In the genomic region with DNA sequence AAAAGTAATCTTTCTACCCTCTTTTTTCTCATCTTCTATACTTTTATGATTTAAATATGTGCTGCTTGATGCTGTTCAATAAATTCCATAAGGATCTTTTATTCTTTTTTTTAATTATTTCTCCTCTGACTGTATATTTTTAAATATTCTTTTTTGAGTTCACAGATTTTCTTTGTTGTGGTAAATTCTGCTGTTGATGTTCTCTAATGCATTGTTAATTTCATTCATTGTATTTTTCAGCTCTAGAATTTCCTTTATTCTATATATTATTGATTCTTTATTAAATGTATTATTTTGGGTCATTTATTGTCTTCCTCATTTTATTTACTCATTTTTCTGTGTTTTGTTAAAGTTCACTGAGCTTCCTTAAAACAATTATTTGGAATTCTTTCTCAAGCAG, we compare ENCODE assay signal across 31 cellular contexts.
"Had no signal": no experiment of that assay in that cellular context is flagged by ENCODE, and none has a peak within 500 bp of the region (broad histone marks: within the 10 kb centered on the region; RNA-seq: fewer than 3 reads in every experiment).

No MANE protein-coding gene starts in this region.

- H3K4me1 Mint-ChIP-seq: activated CD8-positive, alpha-beta memory T cell treated with anti-CD3 and anti-CD28 coated beads, Interleukin-2, amount 10 ng/mL, durations not matched to agents 7 days and 5 days; activated naive CD4-positive, alpha-beta T cell treated with anti-CD3 and anti-CD28 coated beads, Interleukin-2, amount 50 U/mL, for 24 hours; activated naive CD8-positive, alpha-beta T cell treated with anti-CD3 and anti-CD28 coated beads for 36 hours; activated naive CD8-positive, alpha-beta T cell treated with anti-CD3 and anti-CD28 coated beads, Interleukin-2, amount 50 U/mL, for 24 hours; T-cell; T-helper 17 cell; WTC11 had no signal

- H3K4me3 Mint-ChIP-seq: activated CD4-positive, alpha-beta memory T cell treated with anti-CD3 and anti-CD28 coated beads for 36 hours; activated CD8-positive, alpha-beta memory T cell treated with anti-CD3 and anti-CD28 coated beads, Interleukin-2, amount 10 ng/mL, durations not matched to agents 7 days and 5 days; activated CD8-positive, alpha-beta T cell treated with anti-CD3 and anti-CD28 coated beads, Interleukin-2, amount 10 ng/mL, durations not matched to agents 7 days and 5 days; activated naive CD4-positive, alpha-beta T cell treated with anti-CD3 and anti-CD28 coated beads for 36 hours; activated naive CD4-positive, alpha-beta T cell treated with anti-CD3 and anti-CD28 coated beads, Interleukin-2, amount 50 U/mL, for 24 hours; activated naive CD8-positive, alpha-beta T cell treated with anti-CD3 and anti-CD28 coated beads for 36 hours; activated naive CD8-positive, alpha-beta T cell treated with anti-CD3 and anti-CD28 coated beads, Interleukin-2, amount 50 U/mL, for 24 hours; activated T-helper 1 cell treated with anti-CD3 and anti-CD28 coated beads, Interleukin-12 subunit alpha, Interleukin-12 subunit beta, Interleukin-2, Interleukin-4 antibody, amounts not matched to agents 30 ng/mL and 10 ng/mL and 1 ng/mL, durations not matched to agents 14 hours and 24 hours and 36 hours; effector memory CD8-positive, alpha-beta T cell; T-cell; T-helper 17 cell; T-helper 2 cell treated with Interferon-gamma antibody and Interleukin-4, amounts not matched to agents 5 μg/mL and 100 μg/mL, for 36 hours; WTC11 had no signal

- DNase-seq: activated CD4-positive, alpha-beta memory T cell treated with anti-CD3 and anti-CD28 coated beads for 36 hours; activated CD4-positive, alpha-beta T cell treated with anti-CD3 and anti-CD28 coated beads for 48 hours; activated CD8-positive, alpha-beta memory T cell treated with anti-CD3 and anti-CD28 coated beads, Interleukin-2, amount 10 ng/mL, durations not matched to agents 7 days and 5 days; activated CD8-positive, alpha-beta memory T cell treated with anti-CD3 and anti-CD28 coated beads, Interleukin-2, amount 50 U/mL, for 4 hours; activated CD8-positive, alpha-beta T cell treated with anti-CD3 and anti-CD28 coated beads, Interleukin-2, amount 10 ng/mL, durations not matched to agents 7 days and 5 days; activated effector memory CD4-positive, alpha-beta T cell treated with anti-CD3 and anti-CD28 coated beads, Interleukin-2, amount 50 U/mL, for 16 hours; activated naive CD4-positive, alpha-beta T cell treated with anti-CD3 and anti-CD28 coated beads for 36 hours; activated naive CD8-positive, alpha-beta T cell treated with anti-CD3 and anti-CD28 coated beads for 36 hours; activated naive CD8-positive, alpha-beta T cell treated with anti-CD3 and anti-CD28 coated beads, Interleukin-2, amount 50 U/mL, for 24 hours; activated T-cell treated with anti-CD3 and anti-CD28 coated beads, Interleukin-2, amount 50 U/mL, for 1 hour; activated T-cell treated with anti-CD3 and anti-CD28 coated beads, Interleukin-2, amount 50 U/mL, for 48 hours; adrenal gland; amygdala; aorta; body of pancreas; caudate nucleus; colonic mucosa; effector memory CD8-positive, alpha-beta T cell; erythroblast; foreskin keratinocyte; gastrocnemius medialis; glutamatergic neuron; heart left ventricle; T-cell; T-helper 17 cell; T1000 had no signal

- H3K27ac Mint-ChIP-seq: activated CD4-positive, alpha-beta memory T cell treated with anti-CD3 and anti-CD28 coated beads for 36 hours; activated CD8-positive, alpha-beta memory T cell treated with anti-CD3 and anti-CD28 coated beads, Interleukin-2, amount 10 ng/mL, durations not matched to agents 7 days and 5 days; activated CD8-positive, alpha-beta T cell treated with anti-CD3 and anti-CD28 coated beads, Interleukin-2, amount 10 ng/mL, durations not matched to agents 7 days and 5 days; activated naive CD4-positive, alpha-beta T cell treated with anti-CD3 and anti-CD28 coated beads for 36 hours; activated naive CD4-positive, alpha-beta T cell treated with anti-CD3 and anti-CD28 coated beads, Interleukin-2, amount 50 U/mL, for 24 hours; activated naive CD8-positive, alpha-beta T cell treated with anti-CD3 and anti-CD28 coated beads for 36 hours; activated naive CD8-positive, alpha-beta T cell treated with anti-CD3 and anti-CD28 coated beads, Interleukin-2, amount 50 U/mL, for 24 hours; activated T-helper 1 cell treated with anti-CD3 and anti-CD28 coated beads, Interleukin-12 subunit alpha, Interleukin-12 subunit beta, Interleukin-2, Interleukin-4 antibody, amounts not matched to agents 30 ng/mL and 10 ng/mL and 1 ng/mL, durations not matched to agents 14 hours and 24 hours and 36 hours; activated T-helper 2 cell treated with anti-CD3 and anti-CD28 coated beads, Interferon-gamma antibody, Interleukin-2, Interleukin-4, amounts not matched to agents 10 μg/mL and 5 μg/mL and 100 μg/mL, durations not matched to agents 14 hours and 24 hours and 36 hours; effector memory CD8-positive, alpha-beta T cell; T-cell; T-helper 17 cell; T-helper 2 cell treated with Interferon-gamma antibody and Interleukin-4, amounts not matched to agents 5 μg/mL and 100 μg/mL, for 36 hours; WTC11 had no signal

- H3K27me3 Mint-ChIP-seq: activated CD4-positive, alpha-beta memory T cell treated with anti-CD3 and anti-CD28 coated beads for 36 hours; activated CD8-positive, alpha-beta memory T cell treated with anti-CD3 and anti-CD28 coated beads, Interleukin-2, amount 10 ng/mL, durations not matched to agents 7 days and 5 days; activated naive CD4-positive, alpha-beta T cell treated with anti-CD3 and anti-CD28 coated beads, Interleukin-2, amount 50 U/mL, for 24 hours; activated naive CD8-positive, alpha-beta T cell treated with anti-CD3 and anti-CD28 coated beads for 36 hours; activated naive CD8-positive, alpha-beta T cell treated with anti-CD3 and anti-CD28 coated beads, Interleukin-2, amount 50 U/mL, for 24 hours; effector memory CD8-positive, alpha-beta T cell; T-cell; T-helper 17 cell had no signal

- H3K36me3 Mint-ChIP-seq: activated CD4-positive, alpha-beta memory T cell treated with anti-CD3 and anti-CD28 coated beads for 36 hours; activated CD8-positive, alpha-beta memory T cell treated with anti-CD3 and anti-CD28 coated beads, Interleukin-2, amount 10 ng/mL, durations not matched to agents 7 days and 5 days; activated naive CD4-positive, alpha-beta T cell treated with anti-CD3 and anti-CD28 coated beads, Interleukin-2, amount 50 U/mL, for 24 hours; activated naive CD8-positive, alpha-beta T cell treated with anti-CD3 and anti-CD28 coated beads for 36 hours; T-cell had no signal
